In genomic region chr1:171501305-171502021, GRCh38 we compare ENCODE assay signal across 11 cellular contexts. TPM values are rescaled to one million over a fixed set of nuclear protein-coding genes. Genes with fewer than 3 reads are reported as not detected.
DNase-seq lines count a peak whose midpoint lies in the region; ATAC-seq and TF ChIP-seq lines count a peak whose summit lies in the region.
"Had no signal": no experiment of that assay in that cellular context is flagged by ENCODE, and none has a peak within 500 bp of the region (broad histone marks: within the 10 kb centered on the region; RNA-seq: fewer than 3 reads in every experiment).

No MANE protein-coding gene starts in this region.

- H3K9me3 ChIP-seq in breast epithelium: no peaks in the 10 kb centered on the region
- H3K9me3 ChIP-seq: ascending aorta, BE2C had no signal

- intact Hi-C loops in MCF 10A (cut with micrococcal nuclease): no loop called here
- intact Hi-C loops in breast epithelium (cut with DNase I; ENCODE audit: low total_unique reads): no loop called here

- H3K36me3 Mint-ChIP-seq in MCF 10A (ENCODE audit: insufficient read depth, unreplicated experiment) (peaks cover 46% of the 10 kb centered on the region), endothelial cell (ENCODE audit: low read depth, unreplicated experiment) (peaks cover 6% of the 10 kb centered on the region)
- H3K36me3 Mint-ChIP-seq in stimulated activated naive CD8-positive, alpha-beta T cell treated with anti-CD3 and anti-CD28 coated beads, Interleukin-15, Interleukin-2, amounts not matched to agents 100 ng/mL and 50 ng/mL, for 24 hours (ENCODE audit: low read depth): peaks cover 65% of the 10 kb centered on the region

- CTCF ChIA-PET in MCF 10A (lab: Yijun Ruan, JAX): interaction anchor here (0.8 to 9.1 kb wide), 6 partner anchors 11 to 256 kb away, joined by 3 to 73 read pairs (median 4); partner anchors contain the start of gene PRRC2C

- no peaks in the 10 kb centered on the region for H3K36me3 ChIP-seq in breast epithelium
- H3K36me3 ChIP-seq: ascending aorta had no signal

- no peak overlapping the region for H3K27ac ChIP-seq in breast epithelium
- H3K27ac ChIP-seq: ascending aorta had no signal

- H3K27me3 Mint-ChIP-seq in MCF 10A (ENCODE audit: insufficient read depth, unreplicated experiment): no peaks in the 10 kb centered on the region
- no peaks in the 10 kb centered on the region for H3K27me3 Mint-ChIP-seq in stimulated activated naive CD8-positive, alpha-beta T cell treated with anti-CD3 and anti-CD28 coated beads, Interleukin-15, Interleukin-2, amounts not matched to agents 100 ng/mL and 50 ng/mL, for 24 hours
- H3K27me3 Mint-ChIP-seq in endothelial cell (ENCODE audit: unreplicated experiment): no peaks in the 10 kb centered on the region

- H3K4me3 Mint-ChIP-seq in MCF 10A (ENCODE audit: unreplicated experiment) (no peak overlapping the region), endothelial cell (ENCODE audit: unreplicated experiment) (no peak overlapping the region)
- H3K4me3 Mint-ChIP-seq in stimulated activated naive CD8-positive, alpha-beta T cell treated with anti-CD3 and anti-CD28 coated beads, Interleukin-15, Interleukin-2, amounts not matched to agents 100 ng/mL and 50 ng/mL, for 24 hours: peak overlapping the region; percentile 20

- POLR2A ChIA-PET in MCF 10A (lab: Yijun Ruan, JAX): interaction anchor here (1.1 to 2.8 kb wide), 2 partner anchors 10 to 16 kb away, joined by 5 to 21 read pairs; partner anchors contain the start of gene PRRC2C

- H3K27ac Mint-ChIP-seq in MCF 10A (ENCODE audit: low read depth, unreplicated experiment): peak overlapping the region; percentile 42
- peak overlapping the region; percentile 79 for H3K27ac Mint-ChIP-seq in stimulated activated naive CD8-positive, alpha-beta T cell treated with anti-CD3 and anti-CD28 coated beads, Interleukin-15, Interleukin-2, amounts not matched to agents 100 ng/mL and 50 ng/mL, for 24 hours
- no peak overlapping the region for H3K27ac Mint-ChIP-seq in endothelial cell (ENCODE audit: unreplicated experiment)

- ATAC-seq in HG02588 (IDR thresholded peaks at IDR 0.05; ENCODE audit: unreplicated experiment) (peak; percentile 70), HG03571 (IDR thresholded peaks at IDR 0.05; ENCODE audit: unreplicated experiment) (peak; percentile 81)

- H3K4me1 Mint-ChIP-seq in MCF 10A (ENCODE audit: insufficient read depth, unreplicated experiment) (peaks cover 44% of the 10 kb centered on the region), endothelial cell (ENCODE audit: unreplicated experiment) (peaks cover 14% of the 10 kb centered on the region)
- peaks cover 94% of the 10 kb centered on the region for H3K4me1 Mint-ChIP-seq in stimulated activated naive CD8-positive, alpha-beta T cell treated with anti-CD3 and anti-CD28 coated beads, Interleukin-15, Interleukin-2, amounts not matched to agents 100 ng/mL and 50 ng/mL, for 24 hours (ENCODE audit: low read depth)

- no peak overlapping the region for H3K4me3 ChIP-seq in breast epithelium
- H3K4me3 ChIP-seq: ascending aorta had no signal

- TF ChIP-seq POLR2A in breast epithelium (IDR thresholded peaks at IDR 0.05): no peak

- BruUV-seq in MCF 10A (replicated peaks; lab: Mats Ljungman, UMichigan): no TSS peak

- TF ChIP-seq CTCF in MCF 10A (IDR thresholded peaks at IDR 0.05; ENCODE audit: unreplicated experiment) (no peak), breast epithelium (IDR thresholded peaks at IDR 0.05) (no peak), endothelial cell (IDR thresholded peaks at IDR 0.05; ENCODE audit: unreplicated experiment) (no peak)

- no peaks in the 10 kb centered on the region for H3K9me3 Mint-ChIP-seq in MCF 10A (ENCODE audit: unreplicated experiment)
- H3K9me3 Mint-ChIP-seq in stimulated activated naive CD8-positive, alpha-beta T cell treated with anti-CD3 and anti-CD28 coated beads, Interleukin-15, Interleukin-2, amounts not matched to agents 100 ng/mL and 50 ng/mL, for 24 hours: no peaks in the 10 kb centered on the region
- H3K9me3 Mint-ChIP-seq in endothelial cell (ENCODE audit: unreplicated experiment): no peaks in the 10 kb centered on the region

- DNase-seq in MCF 10A (ENCODE audit: unreplicated experiment) (no peak), breast epithelium (ENCODE audit: low spot score in 2 of 2) (no peak), endothelial cell (ENCODE audit: low spot score) (no peak), NCI-H748 treated with DMSO at 0.1 percent for 48 hours (lab: John Stamatoyannopoulos, UW) (no peak)
- no peak for DNase-seq in activated CD4-positive, alpha-beta T cell treated with anti-CD3 and anti-CD28 coated beads for 4 hours
- DNase-seq: BE2C, kidney glomerular epithelial cell had no signal

- H3K4me1 ChIP-seq in breast epithelium: no peaks in the 10 kb centered on the region
- H3K4me1 ChIP-seq: BE2C had no signal

- no peaks in the 10 kb centered on the region for H3K27me3 ChIP-seq in breast epithelium
- H3K27me3 ChIP-seq: ascending aorta, BE2C had no signal

RNA-seq across cellular contexts. Expression of gene PRRC2C, which starts 16.1 kb away (rescaled TPM):
- total RNA-seq in MCF 10A (2022) (296 and 298 TPM in 2 replicates), breast epithelium (100 to 1,000 TPM in 1 of 3 donors, 10 to 100 TPM in 2; 91.1 to 126 (median 96.0) TPM), endothelial cell (ENCODE audit: unreplicated experiment) (248 TPM)
